ENCODE assay signal across 8 cellular contexts in genomic region chr17:19977360-19978205, GRCh38. TPM values are rescaled to one million over a fixed set of nuclear protein-coding genes. Genes with fewer than 3 reads are reported as not detected.
DNase-seq lines count a peak whose midpoint lies in the region; ATAC-seq and TF ChIP-seq lines count a peak whose summit lies in the region.

A gene with protein sequence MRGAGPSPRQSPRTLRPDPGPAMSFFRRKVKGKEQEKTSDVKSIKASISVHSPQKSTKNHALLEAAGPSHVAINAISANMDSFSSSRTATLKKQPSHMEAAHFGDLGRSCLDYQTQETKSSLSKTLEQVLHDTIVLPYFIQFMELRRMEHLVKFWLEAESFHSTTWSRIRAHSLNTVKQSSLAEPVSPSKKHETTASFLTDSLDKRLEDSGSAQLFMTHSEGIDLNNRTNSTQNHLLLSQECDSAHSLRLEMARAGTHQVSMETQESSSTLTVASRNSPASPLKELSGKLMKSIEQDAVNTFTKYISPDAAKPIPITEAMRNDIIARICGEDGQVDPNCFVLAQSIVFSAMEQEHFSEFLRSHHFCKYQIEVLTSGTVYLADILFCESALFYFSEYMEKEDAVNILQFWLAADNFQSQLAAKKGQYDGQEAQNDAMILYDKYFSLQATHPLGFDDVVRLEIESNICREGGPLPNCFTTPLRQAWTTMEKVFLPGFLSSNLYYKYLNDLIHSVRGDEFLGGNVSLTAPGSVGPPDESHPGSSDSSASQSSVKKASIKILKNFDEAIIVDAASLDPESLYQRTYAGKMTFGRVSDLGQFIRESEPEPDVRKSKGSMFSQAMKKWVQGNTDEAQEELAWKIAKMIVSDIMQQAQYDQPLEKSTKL (minus strand): TSS chr17:19977828. CDS start chr17:19977679, 149 bp downstream.

- peaks cover 4% of the 10 kb centered on the region for H3K9me3 Mint-ChIP-seq in activated CD4-positive, alpha-beta T cell treated with anti-CD3 and anti-CD28 coated beads, Interleukin-2, amount 10 ng/mL, durations not matched to agents 24 days and 14 days

- H3K9me3 ChIP-seq in BE2C (no peaks in the 10 kb centered on the region), left lung (no peaks in the 10 kb centered on the region)

- H3K36me3 ChIP-seq in BE2C (no peaks in the 10 kb centered on the region), left lung (no peaks in the 10 kb centered on the region)

- H3K4me3 ChIP-seq in BE2C (ENCODE audit: low read depth, low read length) (peak within 1 kb of the TSS; percentile 80), left lung (peak within 1 kb of the TSS; percentile 87 to 97)

- H3K4me1 ChIP-seq in BE2C (no peaks in the 10 kb centered on the region), left lung (peaks cover 14 to 49% of the 10 kb centered on the region in 2 donors)

- ATAC-seq in HG03432 (IDR thresholded peaks at IDR 0.05; ENCODE audit: unreplicated experiment) (peak; percentile 83), left lung (peak; percentile 97)

- H3K4me1 Mint-ChIP-seq in activated CD4-positive, alpha-beta T cell treated with anti-CD3 and anti-CD28 coated beads, Interleukin-2, amount 10 ng/mL, durations not matched to agents 24 days and 14 days = peaks cover 34% of the 10 kb centered on the region

- peak within 1 kb of the TSS; percentile 90 to 95 for H3K27ac ChIP-seq in left lung

- H3K27me3 Mint-ChIP-seq in activated CD4-positive, alpha-beta T cell treated with anti-CD3 and anti-CD28 coated beads, Interleukin-2, amount 10 ng/mL, durations not matched to agents 24 days and 14 days = no peaks in the 10 kb centered on the region

- H3K27me3 ChIP-seq in BE2C = no peaks in the 10 kb centered on the region
- no peaks in the 10 kb centered on the region for H3K27me3 ChIP-seq in left lung

- TF ChIP-seq CTCF in BE2C (IDR thresholded peaks at IDR 0.05; ENCODE audit: low read depth, low read length) (no peak), left lung (IDR thresholded peaks at IDR 0.05) (no peak)

- peak within 1 kb of the TSS; percentile 94 for H3K4me3 Mint-ChIP-seq in activated CD4-positive, alpha-beta T cell treated with anti-CD3 and anti-CD28 coated beads, Interleukin-2, amount 10 ng/mL, durations not matched to agents 24 days and 14 days

- intact Hi-C loops in activated CD4-positive, alpha-beta T cell treated with anti-CD3 and anti-CD28 coated beads, Interleukin-2, amount 10 ng/mL, durations not matched to agents 24 days and 14 days (cut with micrococcal nuclease) = loop anchor here (1.0 to 5.0 kb wide), 3 partner anchors 32 to 178 kb away; partner anchors contain the start of genes SPECC1 and ULK2
- intact Hi-C loops in left lung (cut with DNase I) = no loop called here

- peak; percentile 80 for TF ChIP-seq POLR2A in GM19193 (IDR thresholded peaks at IDR 0.05; ENCODE audit: extremely low read depth, insufficient read depth, insufficient read length)

- DNase-seq in BE2C (peak; percentile 90), NCI-H524 (lab: John Stamatoyannopoulos, UW) (peak; percentile 90 to 93), dedifferentiated amniotic fluid mesenchymal stem cell (ENCODE audit: extremely low spot score) (peak; percentile 74), left lung (peak; percentile 96 to 98)
- DNase-seq in activated CD4-positive, alpha-beta T cell treated with anti-CD3 and anti-CD28 coated beads, Interleukin-2, amount 10 ng/mL, durations not matched to agents 24 days and 14 days = peak; percentile 98
- DNase-seq in stimulated activated CD4-positive, alpha-beta T cell treated with anti-CD3 and anti-CD28 coated beads, Interleukin-2, amount 100 ng/mL, for 48 hours = peak; percentile 95 to 96

- peak within 1 kb of the TSS; percentile 98 for H3K27ac Mint-ChIP-seq in activated CD4-positive, alpha-beta T cell treated with anti-CD3 and anti-CD28 coated beads, Interleukin-2, amount 10 ng/mL, durations not matched to agents 24 days and 14 days

- peaks cover 27% of the 10 kb centered on the region for H3K36me3 Mint-ChIP-seq in activated CD4-positive, alpha-beta T cell treated with anti-CD3 and anti-CD28 coated beads, Interleukin-2, amount 10 ng/mL, durations not matched to agents 24 days and 14 days (ENCODE audit: low read depth)

RNA-seq across cellular contexts. Expression of the gene that starts here (rescaled TPM):
- 8.7 TPM for polyA plus RNA-seq in BE2C (2012; ENCODE audit: insufficient read depth, insufficient read length, low read depth)
- total RNA-seq in activated CD4-positive, alpha-beta T cell treated with anti-CD3 and anti-CD28 coated beads, Interleukin-2, amount 10 ng/mL, durations not matched to agents 24 days and 14 days = 38.4 and 42.2 TPM in 2 replicates
- 10 to 100 TPM; 32.7 to 35.2 TPM for total RNA-seq in left lung

Comparison
In these comparisons a context has a peak if more than half of its experiments do, and no peak if none do; other contexts are left out.
1. Peak in every context shown above with its lines: DNase-seq, ATAC-seq, H3K4me3 ChIP-seq and H3K27ac ChIP-seq.